9 cellular contexts compared by ENCODE assay signal in the genomic region with DNA sequence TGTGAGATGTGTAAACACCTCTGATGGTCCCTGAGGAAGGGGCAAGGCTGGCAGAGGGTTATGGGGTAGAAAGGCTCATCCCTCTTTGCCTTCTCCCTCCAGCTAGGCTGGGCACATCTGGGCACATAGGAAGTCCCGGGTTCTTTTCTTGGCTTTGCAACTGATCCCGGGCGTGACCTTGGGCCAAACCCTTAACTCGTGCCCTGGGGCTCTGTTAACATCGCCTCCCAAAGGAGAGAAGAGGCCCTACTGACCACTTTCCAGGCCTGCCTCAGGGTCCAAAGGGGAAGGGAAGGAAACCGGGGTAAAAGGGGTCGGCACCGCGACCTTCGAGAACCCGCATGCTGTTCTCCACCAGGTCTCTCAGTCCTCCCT. TPM values are rescaled to one million over a fixed set of nuclear protein-coding genes. Genes with fewer than 3 reads are reported as not detected.
A peak's percentile ranks its signal among the peaks of the same experiment; 100 is the strongest.
DNase-seq lines count a peak whose midpoint lies in the region; ATAC-seq and TF ChIP-seq lines count a peak whose summit lies in the region.
"Had no signal": no experiment of that assay in that cellular context is flagged by ENCODE, and none has a peak within 500 bp of the region (broad histone marks: within the 10 kb centered on the region; RNA-seq: fewer than 3 reads in every experiment).

No MANE protein-coding gene starts in this region.

- H3K9me3 ChIP-seq in ascending aorta = no peaks in the 10 kb centered on the region
- no peaks in the 10 kb centered on the region for H3K9me3 ChIP-seq in liver (ENCODE audit: control insufficient read depth in 4 of 4, low read length in 3 of 4)
- no peaks in the 10 kb centered on the region for H3K9me3 ChIP-seq in thoracic aorta

- H3K27me3 ChIP-seq in ascending aorta (no peaks in the 10 kb centered on the region), liver (ENCODE audit: control insufficient read depth in 4 of 4, insufficient read depth in 4 of 4, low read length in 3 of 4) (no peaks in the 10 kb centered on the region), thoracic aorta (replicated peaks; ENCODE audit: insufficient read depth) (no peaks in the 10 kb centered on the region)

- no peaks in the 10 kb centered on the region for H3K9me3 Mint-ChIP-seq in T-helper 2 cell treated with Interferon-gamma antibody and Interleukin-4, amounts not matched to agents 5 μg/mL and 100 μg/mL, for 36 hours

- intact Hi-C loops in ascending aorta (cut with DNase I) = loop anchor here (2.0 kb wide), 2 partner anchors 208 to 1104 kb away; partner anchors contain the start of genes TEX264 and TMEM115

- ATAC-seq in thoracic aorta (ENCODE audit: insufficient number of reproducible peaks, low FRiP score, low read depth) (no peak), GM19324 (IDR thresholded peaks at IDR 0.05; ENCODE audit: low FRiP score, unreplicated experiment) (no peak), HG02798 (IDR thresholded peaks at IDR 0.05; ENCODE audit: poor library complexity, unreplicated experiment) (no peak), GM18858 (IDR thresholded peaks at IDR 0.05; ENCODE audit: unreplicated experiment) (no peak)

- H3K4me1 ChIP-seq in ascending aorta (peaks cover 0 to 17% of the 10 kb centered on the region in 2 donors), liver (ENCODE audit: control insufficient read depth in 4 of 4, insufficient read depth in 4 of 4, low read length in 3 of 4) (peaks cover 9 to 45% (median 33%) of the 10 kb centered on the region in 4 donors), thoracic aorta (ENCODE audit: control insufficient read depth in 1 of 2, low read depth in 2 of 2) (peaks cover 5 to 34% of the 10 kb centered on the region in 2 donors)

- no peaks in the 10 kb centered on the region for H3K27me3 Mint-ChIP-seq in T-helper 2 cell treated with Interferon-gamma antibody and Interleukin-4, amounts not matched to agents 5 μg/mL and 100 μg/mL, for 36 hours (ENCODE audit: low read depth)

- H3K4me3 ChIP-seq in ascending aorta (peak overlapping the region; percentile 76 to 89), liver (ENCODE audit: low read depth in 1 of 3, low read length in 3 of 3) (peak overlapping the region in 2 of 3 donors; percentile 13 to 44), thoracic aorta (peak overlapping the region; percentile 76)

- no peaks in the 10 kb centered on the region for H3K36me3 ChIP-seq in ascending aorta
- no peaks in the 10 kb centered on the region for H3K36me3 ChIP-seq in liver (ENCODE audit: control insufficient read depth in 4 of 4, insufficient read depth in 3 of 4, low read depth in 1 of 4, low read length in 3 of 4)
- H3K36me3 ChIP-seq in thoracic aorta = no peaks in the 10 kb centered on the region

- TF ChIP-seq CTCF in ascending aorta (IDR thresholded peaks at IDR 0.05) (no peak), liver (IDR thresholded peaks at IDR 0.05; ENCODE audit: low read depth, low read length, missing input control) (no peak), thoracic aorta (IDR thresholded peaks at IDR 0.05) (no peak)

- no peak overlapping the region for H3K27ac Mint-ChIP-seq in T-helper 2 cell treated with Interferon-gamma antibody and Interleukin-4, amounts not matched to agents 5 μg/mL and 100 μg/mL, for 36 hours

- TF ChIP-seq RAD21 in liver (IDR thresholded peaks at IDR 0.05) = no peak

- H3K4me1 Mint-ChIP-seq in T-helper 2 cell treated with Interferon-gamma antibody and Interleukin-4, amounts not matched to agents 5 μg/mL and 100 μg/mL, for 36 hours (ENCODE audit: low read depth) = peaks cover 47% of the 10 kb centered on the region

- H3K27ac ChIP-seq in ascending aorta (peak overlapping the region; percentile 75 to 85), liver (ENCODE audit: low read depth in 1 of 2, low read length in 2 of 2) (no peak overlapping the region), thoracic aorta (peak overlapping the region; percentile 64 to 87)

- peak overlapping the region in 1 of 2 donors; percentile 45 for H3K9ac ChIP-seq in liver (ENCODE audit: low read depth in 1 of 2, low read length in 2 of 2)

- WGBS in liver = 28% methylated on average over 11 of the region's 11 CpGs

- peaks cover 29% of the 10 kb centered on the region for H3K36me3 Mint-ChIP-seq in T-helper 2 cell treated with Interferon-gamma antibody and Interleukin-4, amounts not matched to agents 5 μg/mL and 100 μg/mL, for 36 hours (ENCODE audit: low read depth)

- H3K4me3 Mint-ChIP-seq in T-helper 2 cell treated with Interferon-gamma antibody and Interleukin-4, amounts not matched to agents 5 μg/mL and 100 μg/mL, for 36 hours = peak overlapping the region; percentile 80

- no peak for DNase-seq in T-helper 2 cell treated with Interferon-gamma antibody and Interleukin-4, amounts not matched to agents 5 μg/mL and 100 μg/mL, for 36 hours (ENCODE audit: low spot score)
- DNase-seq in T-helper 2 cell (no peak), ascending aorta (ENCODE audit: low spot score in 2 of 2) (no peak), thoracic aorta (ENCODE audit: low spot score) (no peak)

TF ChIP-seq in liver, 16 proteins besides CTCF, POLR2A, EP300 and RAD21:
- TF ChIP-seq FOXA2 (IDR thresholded peaks at IDR 0.05) (no peak), JUND (IDR thresholded peaks at IDR 0.05) (no peak), YY1 (IDR thresholded peaks at IDR 0.05) (no peak), ZBTB33 (IDR thresholded peaks at IDR 0.05) (no peak), HNF4A (conservative IDR thresholded peaks at IDR 0.05) (no peak), NR2F2 (IDR thresholded peaks at IDR 0.05) (no peak)
- TF ChIP-seq, protein P1, sequence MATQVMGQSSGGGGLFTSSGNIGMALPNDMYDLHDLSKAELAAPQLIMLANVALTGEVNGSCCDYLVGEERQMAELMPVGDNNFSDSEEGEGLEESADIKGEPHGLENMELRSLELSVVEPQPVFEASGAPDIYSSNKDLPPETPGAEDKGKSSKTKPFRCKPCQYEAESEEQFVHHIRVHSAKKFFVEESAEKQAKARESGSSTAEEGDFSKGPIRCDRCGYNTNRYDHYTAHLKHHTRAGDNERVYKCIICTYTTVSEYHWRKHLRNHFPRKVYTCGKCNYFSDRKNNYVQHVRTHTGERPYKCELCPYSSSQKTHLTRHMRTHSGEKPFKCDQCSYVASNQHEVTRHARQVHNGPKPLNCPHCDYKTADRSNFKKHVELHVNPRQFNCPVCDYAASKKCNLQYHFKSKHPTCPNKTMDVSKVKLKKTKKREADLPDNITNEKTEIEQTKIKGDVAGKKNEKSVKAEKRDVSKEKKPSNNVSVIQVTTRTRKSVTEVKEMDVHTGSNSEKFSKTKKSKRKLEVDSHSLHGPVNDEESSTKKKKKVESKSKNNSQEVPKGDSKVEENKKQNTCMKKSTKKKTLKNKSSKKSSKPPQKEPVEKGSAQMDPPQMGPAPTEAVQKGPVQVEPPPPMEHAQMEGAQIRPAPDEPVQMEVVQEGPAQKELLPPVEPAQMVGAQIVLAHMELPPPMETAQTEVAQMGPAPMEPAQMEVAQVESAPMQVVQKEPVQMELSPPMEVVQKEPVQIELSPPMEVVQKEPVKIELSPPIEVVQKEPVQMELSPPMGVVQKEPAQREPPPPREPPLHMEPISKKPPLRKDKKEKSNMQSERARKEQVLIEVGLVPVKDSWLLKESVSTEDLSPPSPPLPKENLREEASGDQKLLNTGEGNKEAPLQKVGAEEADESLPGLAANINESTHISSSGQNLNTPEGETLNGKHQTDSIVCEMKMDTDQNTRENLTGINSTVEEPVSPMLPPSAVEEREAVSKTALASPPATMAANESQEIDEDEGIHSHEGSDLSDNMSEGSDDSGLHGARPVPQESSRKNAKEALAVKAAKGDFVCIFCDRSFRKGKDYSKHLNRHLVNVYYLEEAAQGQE (IDR thresholded peaks at IDR 0.05) = no peak
- TF ChIP-seq, protein P2, sequence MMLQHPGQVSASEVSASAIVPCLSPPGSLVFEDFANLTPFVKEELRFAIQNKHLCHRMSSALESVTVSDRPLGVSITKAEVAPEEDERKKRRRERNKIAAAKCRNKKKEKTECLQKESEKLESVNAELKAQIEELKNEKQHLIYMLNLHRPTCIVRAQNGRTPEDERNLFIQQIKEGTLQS (IDR thresholded peaks at IDR 0.05) = no peak
- TF ChIP-seq, protein P3, sequence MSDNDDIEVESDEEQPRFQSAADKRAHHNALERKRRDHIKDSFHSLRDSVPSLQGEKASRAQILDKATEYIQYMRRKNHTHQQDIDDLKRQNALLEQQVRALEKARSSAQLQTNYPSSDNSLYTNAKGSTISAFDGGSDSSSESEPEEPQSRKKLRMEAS (IDR thresholded peaks at IDR 0.05) = no peak

RNA-seq across cellular contexts. Expression of gene C3orf18, which starts 0.5 kb away (rescaled TPM):
- total RNA-seq in ascending aorta = 29.5 TPM
- 1 to 10 TPM; 1.8 to 2.7 TPM for total RNA-seq in liver
- 1 to 10 TPM in 1 of 2 donors, under 1 TPM in 1; 0.54 to 1.1 TPM for polyA plus RNA-seq in liver
- total RNA-seq in thoracic aorta = 10 to 100 TPM in 1 of 2 donors, 1 to 10 TPM in 1; 7.8 to 19.0 TPM
- total RNA-seq: A172 had no signal

RNA-seq across cellular contexts. Expression of gene HEMK1, which starts 2.3 kb away (rescaled TPM):
- 13.1 TPM for total RNA-seq in ascending aorta
- 1 to 10 TPM; 3.7 to 9.2 TPM for total RNA-seq in liver
- 1 to 10 TPM; 8.7 to 9.5 TPM for polyA plus RNA-seq in liver
- 10 to 100 TPM in 1 of 2 donors, 1 to 10 TPM in 1; 5.4 to 12.7 TPM for total RNA-seq in thoracic aorta

RNA-seq across cellular contexts. Expression of gene CISH, which starts 44.6 kb away (rescaled TPM):
- total RNA-seq in ascending aorta (6.1 TPM), liver (10 to 100 TPM in 1 of 2 donors, 1 to 10 TPM in 1; 4.7 to 30.6 TPM), thoracic aorta (10 to 100 TPM in 1 of 2 donors, 1 to 10 TPM in 1; 4.1 to 13.3 TPM)
- 10 to 100 TPM; 17.9 to 32.5 TPM for polyA plus RNA-seq in liver

RNA-seq across cellular contexts. Expression of gene MAPKAPK3, which starts 50.0 kb away (rescaled TPM):
- total RNA-seq in ascending aorta (23.7 TPM), liver (10 to 100 TPM; 20.4 to 32.9 TPM), thoracic aorta (10 to 100 TPM; 20.6 to 31.1 TPM)
- 10 to 100 TPM; 13.9 to 17.5 TPM for polyA plus RNA-seq in liver

Comparison
In these comparisons a context has a peak if more than half of its experiments do, and no peak if none do; other contexts are left out.
1. H3K27ac ChIP-seq: peak in ascending aorta (2 of 2) and thoracic aorta (2 of 2); none in liver (0 of 2).
2. H3K4me3 ChIP-seq: peak in every context shown above with its lines; median percentile 82 in ascending aorta; 76 in thoracic aorta; 28 in liver.